In the genomic region with DNA sequence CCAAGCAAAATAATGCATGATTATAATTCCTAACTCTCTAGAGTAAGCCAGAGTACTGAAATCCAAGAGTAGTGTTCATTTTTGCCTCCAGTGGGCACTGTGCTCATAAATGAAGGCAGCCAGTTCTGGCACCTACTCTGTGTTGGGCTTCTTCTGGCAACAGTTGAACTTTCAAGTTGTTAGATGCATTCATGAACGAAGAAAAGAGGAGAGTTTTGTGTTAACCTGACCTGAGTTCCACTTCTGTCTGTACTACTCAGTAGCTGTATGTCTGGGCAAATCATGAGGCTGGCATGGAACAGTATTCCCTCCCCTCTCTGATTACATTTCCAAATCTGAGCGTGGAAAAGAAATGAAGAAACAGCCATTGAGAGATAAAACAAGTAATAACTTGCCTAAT, we compare ENCODE assay signal across 8 cellular contexts. TPM values are rescaled to one million over a fixed set of nuclear protein-coding genes. Genes with fewer than 3 reads are reported as not detected.
A peak's percentile ranks its signal among the peaks of the same experiment; 100 is the strongest.
DNase-seq lines count a peak whose midpoint lies in the region; ATAC-seq and TF ChIP-seq lines count a peak whose summit lies in the region.

No MANE protein-coding gene starts in this region.

- no peak for TF ChIP-seq POLR2A in IMR-90 (IDR thresholded peaks at IDR 0.05; ENCODE audit: low read depth, low read length)

- no CpG with 5 or more reads among the region's 2 CpGs for WGBS in IMR-90 (ENCODE audit: extremely low coverage in 2 of 2, insufficient read length in 1 of 2), 2 experiments
- 67% methylated on average over 1 of the region's 2 CpGs for WGBS in mesenchymal stem cell

- H3K27me3 ChIP-seq in IMR-90 (ENCODE audit: control insufficient read depth, insufficient read depth, low read length): peaks cover 6% of the 10 kb centered on the region; the same call in 1 of the 2 replicates
- H3K27me3 ChIP-seq in mesenchymal stem cell (ENCODE audit: control insufficient read depth in 1 of 2, insufficient read depth in 1 of 2, low read length in 2 of 2): peaks cover 4 to 8% of the 10 kb centered on the region in 2 experiments

- H3K56ac ChIP-seq in IMR-90 (ENCODE audit: extremely low read depth, insufficient read depth, low read length): no peak overlapping the region

- H3K27me3 Mint-ChIP-seq in brain: no peaks in the 10 kb centered on the region
- H3K27me3 Mint-ChIP-seq in activated naive CD8-positive, alpha-beta T cell treated with anti-CD3 and anti-CD28 coated beads for 36 hours: peaks cover 3% of the 10 kb centered on the region

- H3K27ac ChIP-seq in IMR-90 (ENCODE audit: insufficient read depth, low read length) (no peak overlapping the region), mesenchymal stem cell (ENCODE audit: low read length, poor library complexity, severe bottlenecking) (no peak overlapping the region)

- in situ Hi-C loops in IMR-90 (cut with MboI; ENCODE audit: low sequenced_read_pairs): no loop called here

- H3K4me3 ChIP-seq in IMR-90 (ENCODE audit: insufficient read depth, low read depth, low read length): no peak overlapping the region
- H3K4me3 ChIP-seq in mesenchymal stem cell (ENCODE audit: insufficient read depth in 1 of 2, low read depth in 1 of 2, low read length in 2 of 2): no peak overlapping the region

- H2AFZ ChIP-seq in IMR-90 (replicated peaks; ENCODE audit: low read length, poor library complexity) (no peak overlapping the region), mesenchymal stem cell (ENCODE audit: low read depth, low read length) (no peak overlapping the region)

- DNase-seq in NCI-H345 (lab: John Stamatoyannopoulos, UW) (peak; percentile 29), NCI-H345 treated with DMSO at 0.1 percent for 48 hours (lab: John Stamatoyannopoulos, UW; ENCODE audit: unreplicated experiment) (no peak), IMR-90 (peak; percentile 51), mesenchymal stem cell (peak; percentile 26), amniotic stem cell (lab: John Stamatoyannopoulos, UW) (no peak), T-helper 2 cell (no peak)
- no peak for DNase-seq in activated naive CD8-positive, alpha-beta T cell treated with anti-CD3 and anti-CD28 coated beads for 36 hours

- peak; percentile 97 for ATAC-seq in IMR-90 (ENCODE audit: low read depth)

- H3K9me1 ChIP-seq in IMR-90 (ENCODE audit: insufficient read depth, low read length): no peaks in the 10 kb centered on the region

- no TSS peak for BruUV-seq in IMR-90 (replicated peaks; lab: Mats Ljungman, UMichigan)

- no peaks in the 10 kb centered on the region for H3K9me3 Mint-ChIP-seq in brain
- no peaks in the 10 kb centered on the region for H3K9me3 Mint-ChIP-seq in activated naive CD8-positive, alpha-beta T cell treated with anti-CD3 and anti-CD28 coated beads for 36 hours

- dilution Hi-C loops in IMR-90 (cut with HindIII; ENCODE audit: low sequenced_read_pairs, unreplicated experiment): no loop called here

- no peaks in the 10 kb centered on the region for H3K36me3 ChIP-seq in IMR-90 (ENCODE audit: control insufficient read depth, insufficient read depth, low read length)
- H3K36me3 ChIP-seq in mesenchymal stem cell (ENCODE audit: control insufficient read depth in 1 of 2, insufficient read depth in 2 of 2, low read depth in 1 of 2, low read length in 2 of 2): no peaks in the 10 kb centered on the region

- no peaks in the 10 kb centered on the region for H4K20me1 ChIP-seq in IMR-90 (ENCODE audit: insufficient read depth, low read length)

- no peak overlapping the region for H2BK12ac ChIP-seq in mesenchymal stem cell (ENCODE audit: low read length in 2 of 2)

- no peak overlapping the region for H2AK9ac ChIP-seq in IMR-90 (replicated peaks; ENCODE audit: low read depth, low read length, poor library complexity)

- no peak overlapping the region for H2BK5ac ChIP-seq in IMR-90 (ENCODE audit: low read depth, low read length, poor library complexity, severe bottlenecking)
- H2BK5ac ChIP-seq in mesenchymal stem cell (ENCODE audit: low read depth, low read length, poor library complexity, severe bottlenecking): no peak overlapping the region

- H2BK120ac ChIP-seq in IMR-90 (ENCODE audit: low read depth, low read length) (no peak overlapping the region), mesenchymal stem cell (ENCODE audit: low read depth, low read length) (no peak overlapping the region)

- no peak overlapping the region for H3K23ac ChIP-seq in IMR-90 (ENCODE audit: low read depth, low read length)
- H3K23ac ChIP-seq in mesenchymal stem cell (ENCODE audit: low read length in 2 of 2): no peak overlapping the region

- H2BK20ac ChIP-seq in IMR-90 (ENCODE audit: low read depth, low read length): no peak overlapping the region

- H4K8ac ChIP-seq in IMR-90 (ENCODE audit: low read depth in 2 of 2, low read length in 2 of 2) (no peak overlapping the region), mesenchymal stem cell (ENCODE audit: low read length) (no peak overlapping the region)

- H3K79me1 ChIP-seq in IMR-90 (ENCODE audit: low read depth in 1 of 2, low read length in 2 of 2) (no peaks in the 10 kb centered on the region), mesenchymal stem cell (replicated peaks; ENCODE audit: low read length, poor library complexity, severe bottlenecking) (no peaks in the 10 kb centered on the region)

- POLR2A ChIA-PET in IMR-90 (lab: Charles Lee; ENCODE audit: unreplicated experiment): no interaction called here

- H3K9ac ChIP-seq in IMR-90 (ENCODE audit: low read depth, low read length) (no peak overlapping the region), mesenchymal stem cell (ENCODE audit: low read length) (no peak overlapping the region)

- H3K18ac ChIP-seq in IMR-90 (ENCODE audit: low read depth, low read length): no peak overlapping the region
- H3K18ac ChIP-seq in mesenchymal stem cell (ENCODE audit: low read depth in 1 of 2, low read length in 2 of 2): no peak overlapping the region

- H4K91ac ChIP-seq in IMR-90 (ENCODE audit: insufficient read depth, low read depth, low read length) (no peak overlapping the region), mesenchymal stem cell (ENCODE audit: low read length) (no peak overlapping the region)

- H3K27ac Mint-ChIP-seq in brain: peak overlapping the region in 2 of 5 experiments; percentile 19 to 63
- no peak overlapping the region for H3K27ac Mint-ChIP-seq in activated naive CD8-positive, alpha-beta T cell treated with anti-CD3 and anti-CD28 coated beads for 36 hours

- H3K4me3 Mint-ChIP-seq in brain: no peak overlapping the region
- no peak overlapping the region for H3K4me3 Mint-ChIP-seq in activated naive CD8-positive, alpha-beta T cell treated with anti-CD3 and anti-CD28 coated beads for 36 hours

- H2BK15ac ChIP-seq in IMR-90 (ENCODE audit: low read depth, low read length) (no peak overlapping the region), mesenchymal stem cell (ENCODE audit: low read depth, poor library complexity, severe bottlenecking) (no peak overlapping the region)

- H3K9me3 ChIP-seq in IMR-90 (ENCODE audit: control insufficient read depth, insufficient read depth, low read length) (no peaks in the 10 kb centered on the region), mesenchymal stem cell (ENCODE audit: control insufficient read depth, low read length) (no peaks in the 10 kb centered on the region)

- H2AK5ac ChIP-seq in IMR-90 (ENCODE audit: low read depth, low read length) (no peak overlapping the region), mesenchymal stem cell (ENCODE audit: low read length, severe bottlenecking) (no peak overlapping the region)

- CTCF ChIA-PET in IMR-90 (lab: Yijun Ruan, JAX): interaction anchor here (1.0 kb wide), 1 partner anchor 32 kb away, joined by 3 read pairs; no protein-coding TSS in a partner anchor

- H3K14ac ChIP-seq in IMR-90 (replicated peaks; ENCODE audit: low read depth, low read length) (no peak overlapping the region), mesenchymal stem cell (ENCODE audit: low read length in 2 of 2) (no peak overlapping the region)

- peak; percentile 53 for TF ChIP-seq RAD21 in IMR-90 (IDR thresholded peaks at IDR 0.05; ENCODE audit: low read length)

- TF ChIP-seq CTCF in IMR-90 (conservative IDR thresholded peaks at IDR 0.05; ENCODE audit: low read depth, low read length) (peak; percentile 67), brain (conservative IDR thresholded peaks at IDR 0.05) (peak; percentile 45 to 72)

- H3K4ac ChIP-seq in IMR-90 (ENCODE audit: low read depth, low read length): no peak overlapping the region
- no peak overlapping the region for H3K4ac ChIP-seq in mesenchymal stem cell (ENCODE audit: low read depth in 1 of 2, low read length in 2 of 2)

- H3K4me2 ChIP-seq in IMR-90 (ENCODE audit: low read depth, low read length) (no peak overlapping the region), mesenchymal stem cell (ENCODE audit: low read length, poor library complexity, severe bottlenecking) (no peak overlapping the region)

- H3K36me3 Mint-ChIP-seq in brain: no peaks in the 10 kb centered on the region
- no peaks in the 10 kb centered on the region for H3K36me3 Mint-ChIP-seq in activated naive CD8-positive, alpha-beta T cell treated with anti-CD3 and anti-CD28 coated beads for 36 hours

- no peaks in the 10 kb centered on the region for H3K4me1 ChIP-seq in IMR-90 (ENCODE audit: control insufficient read depth, insufficient read depth, low read length)
- no peaks in the 10 kb centered on the region for H3K4me1 ChIP-seq in mesenchymal stem cell (ENCODE audit: control insufficient read depth, insufficient read depth, low read depth, low read length)

- intact Hi-C loops in IMR-90 (cut with micrococcal nuclease): loop anchor here (1.0 kb wide), 1 partner anchor 32 kb away; no protein-coding TSS in a partner anchor

- H3K4me1 Mint-ChIP-seq in brain: peaks cover 43% of the 10 kb centered on the region
- no peaks in the 10 kb centered on the region for H3K4me1 Mint-ChIP-seq in activated naive CD8-positive, alpha-beta T cell treated with anti-CD3 and anti-CD28 coated beads for 36 hours

- no peak overlapping the region for H4K5ac ChIP-seq in IMR-90 (ENCODE audit: low read depth, low read length)

TF ChIP-seq in IMR-90, 13 proteins besides CTCF, POLR2A, EP300 and RAD21:
- peak; percentile 27; the same call in 1 of the 2 replicates for TF ChIP-seq SMC3 (IDR thresholded peaks at IDR 0.05; ENCODE audit: low read depth, low read length)
- no peak for TF ChIP-seq RFX5 (IDR thresholded peaks at IDR 0.05; ENCODE audit: low read depth, low read length)

RNA-seq across cellular contexts. Expression of a gene that starts 20.3 kb away (rescaled TPM):
- total RNA-seq in IMR-90 (2012; rRNA removed): 9.0 and 9.2 TPM in 2 replicates
- polyA plus RNA-seq in IMR-90 (2012; rRNA removed): 7.4 and 7.6 TPM in 2 replicates
- 8.1 and 12.3 TPM in 2 replicates for polyA plus RNA-seq in IMR-90 (2012; cell fraction: cytosol; rRNA removed)
- polyA plus RNA-seq in IMR-90 (2012; cell fraction: nucleus; rRNA removed; ENCODE audit: low replicate concordance): 6.6 and 12.5 TPM in 2 replicates
- 15.7 TPM for polyA plus RNA-seq in brain (ENCODE audit: insufficient read depth, low read depth, low replicate concordance)
- polyA plus RNA-seq in mesenchymal stem cell (2013, experiment 1 of 2): 3.1 TPM
- 9.1 TPM for polyA plus RNA-seq in mesenchymal stem cell (2013, experiment 2 of 2)
- total RNA-seq in activated naive CD8-positive, alpha-beta T cell treated with anti-CD3 and anti-CD28 coated beads for 36 hours: not detected

Comparison
In these comparisons a context has a peak if more than half of its experiments do, and no peak if none do; other contexts are left out.
1. DNase-seq: peak in NCI-H345 (single experiment), IMR-90 (single experiment) and mesenchymal stem cell (single experiment); none in NCI-H345 treated with DMSO at 0.1 percent for 48 hours (single experiment), activated naive CD8-positive, alpha-beta T cell treated with anti-CD3 and anti-CD28 coated beads for 36 hours (single experiment), amniotic stem cell (single experiment) and T-helper 2 cell (0 of 5).